Comparison of ENCODE assay signal across 9 cellular contexts in genomic region chr9:137223078-137224040, GRCh38. TPM values are rescaled to one million over a fixed set of nuclear protein-coding genes. Genes with fewer than 3 reads are reported as not detected.
DNase-seq lines count a peak whose midpoint lies in the region; ATAC-seq and TF ChIP-seq lines count a peak whose summit lies in the region.
"Had no signal": no experiment of that assay in that cellular context is flagged by ENCODE, and none has a peak within 500 bp of the region (broad histone marks: within the 10 kb centered on the region; RNA-seq: fewer than 3 reads in every experiment).

No MANE protein-coding gene starts in this region.

- H3K4me3 ChIP-seq in AG09309 (ENCODE audit: control insufficient read depth, low read depth, low read length) (peak overlapping the region; percentile 91), spleen (peak overlapping the region; percentile 54 to 81 (median 63))

- peak overlapping the region; percentile 73 for H3K27ac Mint-ChIP-seq in activated B cell treated with CpG ODN at 0.5 μM for 24 hours

- H3K4me3 Mint-ChIP-seq in activated B cell treated with CpG ODN at 0.5 μM for 24 hours = peak overlapping the region; percentile 83

- ATAC-seq in GM19023 (IDR thresholded peaks at IDR 0.05; ENCODE audit: unreplicated experiment) (peak; percentile 71), HG03196 (IDR thresholded peaks at IDR 0.05; ENCODE audit: unreplicated experiment) (peak; percentile 67), activated B cell treated with CpG ODN at 0.5 μM for 24 hours (ENCODE audit: low read depth) (peak; percentile 93)

- DNase-seq in AG09309 (ENCODE audit: low read depth) (peak; percentile 91), NCI-H226 (peak; percentile 94), activated B cell treated with CpG ODN at 0.5 μM for 24 hours (peak; percentile 97), iris pigment epithelial cell (ENCODE audit: low read depth) (peak; percentile 96), spleen (peak; percentile 99)
- peak; percentile 99 for DNase-seq in central memory CD4-positive, alpha-beta T cell

- peaks cover 20% of the 10 kb centered on the region for H3K4me1 Mint-ChIP-seq in activated B cell treated with CpG ODN at 0.5 μM for 24 hours

- POLR2A ChIA-PET in activated B cell treated with CpG ODN at 0.5 μM for 24 hours (lab: Charles Lee) = interaction anchor here (0.6 to 4.1 kb wide), 39 partner anchors 9 to 522 kb away, joined by 3 to 53 read pairs (median 5); partner anchors contain the start of genes ANAPC2, MAN1B1, NDOR1 and NPDC1

- H3K27ac ChIP-seq in spleen = peak overlapping the region; percentile 86 to 94 (median 90)

- no peaks in the 10 kb centered on the region for H3K36me3 ChIP-seq in spleen

- peaks cover 2% of the 10 kb centered on the region for H3K27me3 Mint-ChIP-seq in activated B cell treated with CpG ODN at 0.5 μM for 24 hours

- no peaks in the 10 kb centered on the region for H3K9me3 ChIP-seq in spleen

- H3K9me3 Mint-ChIP-seq in activated B cell treated with CpG ODN at 0.5 μM for 24 hours = no peaks in the 10 kb centered on the region

- H3K36me3 Mint-ChIP-seq in activated B cell treated with CpG ODN at 0.5 μM for 24 hours (ENCODE audit: low read depth) = no peaks in the 10 kb centered on the region

- intact Hi-C loops in activated B cell treated with CpG ODN at 0.5 μM for 24 hours (cut with micrococcal nuclease) = loop anchor here (1.0 to 10.0 kb wide), 10 partner anchors 18 to 433 kb away; partner anchors contain the start of genes ANAPC2, C8G, FBXW5 and NDOR1
- intact Hi-C loops in spleen (cut with DNase I; ENCODE audit: low total_unique reads) = loop anchor here (2.0 to 5.0 kb wide), 2 partner anchors 19 to 106 kb away; partner anchors contain the start of genes NDOR1 and TMEM203

- peaks cover 8 to 60% (median 34%) of the 10 kb centered on the region in 6 donors for H3K4me1 ChIP-seq in spleen

- 0 to 1% (median 1%) methylated on average over 26 to 68 of the region's 68 CpGs for WGBS in spleen, 5 donors

- TF ChIP-seq CTCF in AG09309 (IDR thresholded peaks at IDR 0.05; ENCODE audit: control insufficient read depth, insufficient read depth, low read depth, low read length, missing control alignments) (no peak), activated B cell treated with CpG ODN at 0.5 μM for 24 hours (IDR thresholded peaks at IDR 0.05) (no peak), spleen (IDR thresholded peaks at IDR 0.05 in 8 of 11, conservative IDR thresholded peaks at IDR 0.05 in 3 of 11) (peak in 1 of 11 experiments; percentile 22)

- peak in 2 of 3 donors; percentile 39 to 44 for TF ChIP-seq POLR2A in spleen (IDR thresholded peaks at IDR 0.05)

- peaks cover 0 to 33% (median 8%) of the 10 kb centered on the region in 7 donors for H3K27me3 ChIP-seq in spleen (replicated peaks in 1 of 7)

- CTCF ChIA-PET in activated B cell treated with CpG ODN at 0.5 μM for 24 hours (lab: Charles Lee) = interaction anchor here (0.6 to 2.2 kb wide), 6 partner anchors 11 to 177 kb away, joined by 3 to 10 read pairs (median 3); partner anchors contain the start of genes MAN1B1 and NPDC1

RNA-seq across cellular contexts. Expression of gene RNF208, which starts 1.3 kb away (rescaled TPM):
- total RNA-seq in activated B cell treated with CpG ODN at 0.5 μM for 24 hours (1.1 and 1.9 TPM in 2 replicates), spleen (1 to 10 TPM; 1.2 to 6.2 (median 2.4) TPM)
- 1 to 10 TPM; 2.3 to 5.4 (median 2.9) TPM for polyA plus RNA-seq in spleen

RNA-seq across cellular contexts. Expression of gene CYSRT1, which starts 1.6 kb away (rescaled TPM):
- total RNA-seq in activated B cell treated with CpG ODN at 0.5 μM for 24 hours (0.39 and 0.53 TPM in 2 replicates), spleen (under 1 TPM in 2 of 7 donors, not detected in 5; 0.36 to 0.94 TPM)
- under 1 TPM; 0.55 to 0.70 (median 0.64) TPM for polyA plus RNA-seq in spleen

RNA-seq across cellular contexts. Expression of gene RNF224, which starts 3.9 kb away (rescaled TPM):
- not detected in 2 replicates for total RNA-seq in activated B cell treated with CpG ODN at 0.5 μM for 24 hours
- total RNA-seq in spleen = not detected
- polyA plus RNA-seq in spleen = not detected
- total RNA-seq: T-helper 1 cell treated with Interleukin-12 subunit alpha and Interleukin-12 subunit beta and Interleukin-4 antibody, amounts not matched to agents 30 ng/mL and 1 ng/mL, for 36 hours had no signal

RNA-seq across cellular contexts. Expression of gene SLC34A3, which starts 7.3 kb away (rescaled TPM):
- total RNA-seq in activated B cell treated with CpG ODN at 0.5 μM for 24 hours (not detected in 2 replicates), spleen (not detected)
- polyA plus RNA-seq in spleen = not detected
- total RNA-seq: T-helper 1 cell treated with Interleukin-12 subunit alpha and Interleukin-12 subunit beta and Interleukin-4 antibody, amounts not matched to agents 30 ng/mL and 1 ng/mL, for 36 hours had no signal

RNA-seq across cellular contexts. Expression of gene TUBB4B, which starts 17.7 kb away (rescaled TPM):
- total RNA-seq in activated B cell treated with CpG ODN at 0.5 μM for 24 hours (182 and 197 TPM in 2 replicates), spleen (100 to 1,000 TPM in 4 of 7 donors, 10 to 100 TPM in 3; 55.1 to 137 (median 102) TPM)
- polyA plus RNA-seq in spleen = 100 to 1,000 TPM in 2 of 3 donors, 10 to 100 TPM in 1; 59.6 to 112 (median 107) TPM

Comparison
In these comparisons a context has a peak if more than half of its experiments do, and no peak if none do; other contexts are left out.
1. Peak in every context shown above with its lines: DNase-seq, ATAC-seq, H3K4me3 ChIP-seq and H3K27ac ChIP-seq.